In genomic region chr2:210663574-210663973, GRCh38 we compare ENCODE assay signal across 8 cellular contexts.
DNase-seq lines count a peak whose midpoint lies in the region; ATAC-seq and TF ChIP-seq lines count a peak whose summit lies in the region.

No MANE protein-coding gene starts in this region.

- H3K27ac ChIP-seq in A673 (ENCODE audit: low read depth, low read length, poor library complexity, severe bottlenecking): no peak overlapping the region
- H3K27ac ChIP-seq in HCT116 (ENCODE audit: low read depth, low read length): no peak overlapping the region
- no peak overlapping the region for H3K27ac ChIP-seq in heart right ventricle

- no peaks in the 10 kb centered on the region for H3K4me1 ChIP-seq in A673 (ENCODE audit: insufficient read depth, low read length, poor library complexity, severe bottlenecking)
- no peaks in the 10 kb centered on the region for H3K4me1 ChIP-seq in HCT116 (ENCODE audit: control insufficient read depth in 1 of 2, insufficient read depth in 2 of 2, low read length in 2 of 2)
- H3K4me1 ChIP-seq in heart right ventricle: no peaks in the 10 kb centered on the region

- RAD21 ChIA-PET in HCT116 (lab: Charles Lee; ENCODE audit: low non-redundant PET in 1 of 2, low total read pairs in 2 of 2, uncharacterized antibody in 2 of 2, unreplicated experiment in 2 of 2): no interaction called here

- no TSS peak for BruUV-seq in A673 (replicated peaks; lab: Mats Ljungman, UMichigan)
- BruUV-seq in HCT116 (replicated peaks; lab: Mats Ljungman, UMichigan): no TSS peak

- H3K9me3 ChIP-seq in A673 (ENCODE audit: low read depth, low read length, poor library complexity, severe bottlenecking) (peaks cover 4% of the 10 kb centered on the region), HCT116 (ENCODE audit: control insufficient read depth in 1 of 2, insufficient read depth in 1 of 2, low read depth in 1 of 2, low read length in 2 of 2) (peaks cover 0 to 13% of the 10 kb centered on the region in 2 experiments; a peak in 1 of 4 replicates), heart right ventricle (peaks cover 0 to 15% (median 8%) of the 10 kb centered on the region in 11 donors)

- H3K27me3 ChIP-seq in A673 (replicated peaks; ENCODE audit: insufficient read depth, low read depth, low read length, poor library complexity) (no peaks in the 10 kb centered on the region), HCT116 (ENCODE audit: insufficient read depth, low read length) (no peaks in the 10 kb centered on the region), heart right ventricle (no peaks in the 10 kb centered on the region)

- CTCF ChIA-PET in A673 (lab: Charles Lee) (interaction anchor here (1.5 kb wide), 1 partner anchor 372 kb away, joined by 3 read pairs; no protein-coding TSS in a partner anchor), HCT116 (lab: Charles Lee) (no interaction called here)

- H3K4me3 ChIP-seq in A673 (ENCODE audit: low read depth, low read length, poor library complexity, severe bottlenecking) (no peak overlapping the region), HCT116 (replicated peaks in 1 of 2; ENCODE audit: low read depth in 1 of 2, low read length in 2 of 2) (no peak overlapping the region), heart right ventricle (no peak overlapping the region)

- no peak overlapping the region for H3K4me2 ChIP-seq in HCT116 (ENCODE audit: low read length)

- no peak for TF ChIP-seq POLR2A in HCT116 (IDR thresholded peaks at IDR 0.05; ENCODE audit: borderline replicate concordance, extremely low read depth, insufficient read depth, insufficient read length)

- DNase-seq in A673 (ENCODE audit: low spot score) (peak; percentile 54), HCT116 (ENCODE audit: low read depth, low spot score) (no peak), RKO (ENCODE audit: low spot score) (peak; percentile 45), heart right ventricle (peak in 1 of 2 donors; percentile 5), GM10266 (ENCODE audit: extremely low spot score) (no peak), epidermal melanocyte (ENCODE audit: insufficient read length, low spot score) (no peak)

- WGBS in heart right ventricle, 2 donors: 19 to 24% methylated on average over 2 of the region's 2 CpGs

- no peaks in the 10 kb centered on the region for H3K79me2 ChIP-seq in HCT116 (ENCODE audit: insufficient read depth, low read length)

- peak; percentile 56 for TF ChIP-seq CTCF in A673 (conservative IDR thresholded peaks at IDR 0.05; ENCODE audit: low read depth, low read length)
- TF ChIP-seq CTCF in HCT116 (IDR thresholded peaks at IDR 0.05 in 2 of 3, conservative IDR thresholded peaks at IDR 0.05 in 1 of 3; ENCODE audit: borderline replicate concordance in 1 of 3, insufficient read depth in 1 of 3, low read depth in 2 of 3, low read length in 2 of 3): peak in 2 of 3 experiments; percentile 27 to 37; a peak in 3 of 6 replicates
- TF ChIP-seq CTCF in heart right ventricle (IDR thresholded peaks at IDR 0.05): peak in 7 of 9 donors; percentile 29 to 63 (median 42)
- no peak for TF ChIP-seq CTCF in GM10266 (IDR thresholded peaks at IDR 0.05; ENCODE audit: control insufficient read depth, insufficient read depth, low read depth, missing control alignments)

- TF ChIP-seq RAD21 in HCT116 (IDR thresholded peaks at IDR 0.05; ENCODE audit: low read depth): peak; percentile 55

- intact Hi-C loops in A673 (cut with micrococcal nuclease; ENCODE audit: unreplicated experiment): loop anchor here (2.0 to 5.0 kb wide), 2 partner anchors 369 to 493 kb away; no protein-coding TSS in a partner anchor
- intact Hi-C loops in HCT116 (cut with micrococcal nuclease): loop anchor here (5.0 kb wide), 1 partner anchor 374 kb away; no protein-coding TSS in a partner anchor
- intact Hi-C loops in heart right ventricle (cut with DNase I): loop anchor here in 8 of 10 donors (5.0 kb wide), 3 partner anchors 369 to 494 kb away; no protein-coding TSS in a partner anchor

- H3K9me2 ChIP-seq in HCT116 (ENCODE audit: insufficient read depth): no peaks in the 10 kb centered on the region

- H2AFZ ChIP-seq in HCT116 (ENCODE audit: low read depth, low read length, poor library complexity, severe bottlenecking): no peak overlapping the region

- POLR2A ChIA-PET in A673 (lab: Charles Lee; ENCODE audit: low non-redundant PET) (no interaction called here), HCT116 (lab: Charles Lee) (no interaction called here)

- H3K9ac ChIP-seq in HCT116 (ENCODE audit: low read length): no peak overlapping the region

- H3K36me3 ChIP-seq in A673 (ENCODE audit: insufficient read depth, low read length, poor library complexity, severe bottlenecking): no peaks in the 10 kb centered on the region
- H3K36me3 ChIP-seq in HCT116 (ENCODE audit: control insufficient read depth in 1 of 2, insufficient read depth in 2 of 2, low read length in 2 of 2): no peaks in the 10 kb centered on the region
- no peaks in the 10 kb centered on the region for H3K36me3 ChIP-seq in heart right ventricle

- ATAC-seq in HCT116: no peak
- peak in 2 of 8 donors; percentile 30 to 73 for ATAC-seq in heart right ventricle
- no peak for ATAC-seq in HG03439 (IDR thresholded peaks at IDR 0.05; ENCODE audit: unreplicated experiment)
- ATAC-seq in HG02678 (IDR thresholded peaks at IDR 0.05; ENCODE audit: unreplicated experiment): no peak

- H4K20me1 ChIP-seq in HCT116 (ENCODE audit: insufficient read depth): no peaks in the 10 kb centered on the region

TF ChIP-seq in HCT116, 20 proteins besides CTCF, POLR2A, EP300 and RAD21:
- TF ChIP-seq FOSL1 (IDR thresholded peaks at IDR 0.05; ENCODE audit: low read depth) (no peak), EZH2 (IDR thresholded peaks at IDR 0.05) (no peak), YY1 (IDR thresholded peaks at IDR 0.05; ENCODE audit: extremely low read depth, insufficient replicate concordance, low read depth, low read length) (no peak), SP1 (IDR thresholded peaks at IDR 0.05; ENCODE audit: low read depth) (no peak), EGR1 (IDR thresholded peaks at IDR 0.05; ENCODE audit: low read depth) (no peak), POLR2AphosphoS5 (IDR thresholded peaks at IDR 0.05; ENCODE audit: low read depth, low read length) (no peak), CEBPB (IDR thresholded peaks at IDR 0.05; ENCODE audit: low read depth) (no peak)

Comparison
In these comparisons a context has a peak if more than half of its experiments do, and no peak if none do; other contexts are left out.
1. DNase-seq: peak in A673 (single experiment) and RKO (single experiment); none in HCT116 (single experiment), GM10266 (single experiment) and epidermal melanocyte (single experiment).